10 cellular contexts compared by ENCODE assay signal in genomic region chr7:94396606-94397005, GRCh38. TPM values are rescaled to one million over a fixed set of nuclear protein-coding genes. Genes with fewer than 3 reads are reported as not detected.
DNase-seq lines count a peak whose midpoint lies in the region; ATAC-seq and TF ChIP-seq lines count a peak whose summit lies in the region.
"Had no signal": no experiment of that assay in that cellular context is flagged by ENCODE, and none has a peak within 500 bp of the region (broad histone marks: within the 10 kb centered on the region; RNA-seq: fewer than 3 reads in every experiment).

No MANE protein-coding gene starts in this region.

- H3K9me2 ChIP-seq in GM23248 (ENCODE audit: insufficient read depth), result no peaks in the 10 kb centered on the region

- H3K4me2 ChIP-seq in GM23248 (ENCODE audit: unreplicated experiment) (peak overlapping the region; percentile 98), neuronal stem cell (ENCODE audit: insufficient read depth, low read length, poor library complexity, severe bottlenecking) (no peak overlapping the region)

- peaks cover 5 to 26% of the 10 kb centered on the region in 2 donors for H3K27me3 Mint-ChIP-seq in stimulated activated naive B cell treated with anti-CD40 and anti-IgM and Interleukin-4, amounts not matched to agents 10 μg/mL and 1 μg/mL and 100 μg/mL, for 72 hours

- H3K4me1 Mint-ChIP-seq in stimulated activated naive B cell treated with anti-CD40 and anti-IgM and Interleukin-4, amounts not matched to agents 10 μg/mL and 1 μg/mL and 100 μg/mL, for 72 hours, result peaks cover 7 to 24% of the 10 kb centered on the region in 2 donors

- H3K36me3 Mint-ChIP-seq in stimulated activated naive B cell treated with anti-CD40 and anti-IgM and Interleukin-4, amounts not matched to agents 10 μg/mL and 1 μg/mL and 100 μg/mL, for 72 hours, result no peaks in the 10 kb centered on the region

- no peak overlapping the region for H3K23ac ChIP-seq in neuronal stem cell (ENCODE audit: low read depth, low read length, poor library complexity)

- TF ChIP-seq POLR2A in gastroesophageal sphincter (IDR thresholded peaks at IDR 0.05), result no peak

- TF ChIP-seq EP300 in gastroesophageal sphincter (IDR thresholded peaks at IDR 0.05), result no peak

- H3K9ac ChIP-seq in GM23248, result peak overlapping the region; percentile 100
- H3K9ac ChIP-seq in skeletal muscle tissue (ENCODE audit: low read depth in 1 of 3, low read length in 3 of 3), result peak overlapping the region in 1 of 3 donors; percentile 37
- H3K9ac ChIP-seq in neuronal stem cell (ENCODE audit: low read depth, low read length, poor library complexity), result no peak overlapping the region

- peak; percentile 22 for ATAC-seq in gastroesophageal sphincter
- no peak for ATAC-seq in stimulated activated naive B cell treated with anti-CD40 and anti-IgM and Interleukin-4, amounts not matched to agents 10 μg/mL and 1 μg/mL and 100 μg/mL, for 72 hours (replicated peaks)

- H3K4me1 ChIP-seq in GM23248 (ENCODE audit: insufficient read depth), result peaks cover 24% of the 10 kb centered on the region
- H3K4me1 ChIP-seq in SJSA1 (replicated peaks), result peaks cover 51% of the 10 kb centered on the region
- peaks cover 15 to 73% (median 20%) of the 10 kb centered on the region in 3 donors for H3K4me1 ChIP-seq in gastroesophageal sphincter
- H3K4me1 ChIP-seq in skeletal muscle tissue (ENCODE audit: control insufficient read depth in 3 of 3, insufficient read depth in 3 of 3, low read length in 3 of 3), result peaks cover 0 to 18% (median 0%) of the 10 kb centered on the region in 3 donors
- H3K4me1 ChIP-seq in neuronal stem cell (ENCODE audit: control insufficient read depth in 2 of 2, insufficient read depth in 1 of 2, low read depth in 1 of 2, low read length in 2 of 2), result peaks cover 14% of the 10 kb centered on the region in 2 donors

- H3K27ac ChIP-seq in GM23248 (peak overlapping the region; percentile 100), SJSA1 (peak overlapping the region; percentile 98), gastroesophageal sphincter (peak overlapping the region; percentile 86 to 94 (median 90)), skeletal muscle tissue (ENCODE audit: low read depth, low read length) (peak overlapping the region; percentile 81), neuronal stem cell (replicated peaks; ENCODE audit: low read length) (no peak overlapping the region)

- H3K14ac ChIP-seq in neuronal stem cell (ENCODE audit: low read length), result no peak overlapping the region

- no peak overlapping the region for H3K27ac Mint-ChIP-seq in stimulated activated naive B cell treated with anti-CD40 and anti-IgM and Interleukin-4, amounts not matched to agents 10 μg/mL and 1 μg/mL and 100 μg/mL, for 72 hours
- H3K27ac Mint-ChIP-seq: dendritic cell treated with granulocyte-macrophage colony-stimulating factor and Interleukin-4, amounts not matched to agents 40 ng/mL and 50 ng/mL, for 4 days had no signal

- DNase-seq in GM23248 (peak; percentile 81), SJSA1 (ENCODE audit: low read depth in 1 of 2, low spot score in 2 of 2) (no peak), neuronal stem cell (ENCODE audit: low spot score) (no peak), putamen (ENCODE audit: low spot score) (no peak), SHP77 treated with DMSO at 0.1 percent for 48 hours (lab: John Stamatoyannopoulos, UW) (no peak)
- DNase-seq in stimulated activated naive B cell treated with anti-CD40 and anti-IgM and Interleukin-4, amounts not matched to agents 10 μg/mL and 1 μg/mL and 100 μg/mL, for 72 hours, result no peak
- DNase-seq: NCI-H187 had no signal

- H3K36me3 ChIP-seq in GM23248 (ENCODE audit: low read depth) (peaks cover 66% of the 10 kb centered on the region), SJSA1 (peaks cover 67% of the 10 kb centered on the region), gastroesophageal sphincter (peaks cover 7 to 31% of the 10 kb centered on the region in 2 donors), skeletal muscle tissue (ENCODE audit: control insufficient read depth in 3 of 3, insufficient read depth in 3 of 3, low read length in 3 of 3) (no peaks in the 10 kb centered on the region), neuronal stem cell (replicated peaks in 1 of 2; ENCODE audit: control insufficient read depth in 2 of 2, insufficient read depth in 2 of 2, low read length in 2 of 2) (peaks cover 0 to 4% of the 10 kb centered on the region in 2 donors)

- no peak overlapping the region for H3K18ac ChIP-seq in neuronal stem cell (ENCODE audit: low read length)

- in situ Hi-C loops in GM23248 (cut with MboI), result loop anchor here (10.0 kb wide), 1 partner anchor 102 kb away; no protein-coding TSS in a partner anchor

- H2BK120ac ChIP-seq in neuronal stem cell (ENCODE audit: low read depth, low read length), result no peak overlapping the region

- peaks cover 85% of the 10 kb centered on the region for H3K79me2 ChIP-seq in GM23248 (ENCODE audit: insufficient read depth)

- no peaks in the 10 kb centered on the region for H3K9me3 Mint-ChIP-seq in stimulated activated naive B cell treated with anti-CD40 and anti-IgM and Interleukin-4, amounts not matched to agents 10 μg/mL and 1 μg/mL and 100 μg/mL, for 72 hours
- H3K9me3 Mint-ChIP-seq: dendritic cell treated with granulocyte-macrophage colony-stimulating factor and Interleukin-4, amounts not matched to agents 40 ng/mL and 50 ng/mL, for 4 days had no signal

- H3K9me3 ChIP-seq in GM23248 (ENCODE audit: low read depth), result no peaks in the 10 kb centered on the region
- H3K9me3 ChIP-seq in SJSA1 (replicated peaks), result no peaks in the 10 kb centered on the region
- H3K9me3 ChIP-seq in gastroesophageal sphincter, result no peaks in the 10 kb centered on the region
- H3K9me3 ChIP-seq in skeletal muscle tissue (ENCODE audit: control insufficient read depth in 3 of 3, low read length in 3 of 3), result no peaks in the 10 kb centered on the region
- H3K9me3 ChIP-seq in neuronal stem cell (replicated peaks in 1 of 2; ENCODE audit: control insufficient read depth in 2 of 2, insufficient read depth in 1 of 2, low read depth in 1 of 2, low read length in 2 of 2), result no peaks in the 10 kb centered on the region

- no peak overlapping the region for H2BK15ac ChIP-seq in neuronal stem cell (ENCODE audit: low read length)

- no peak overlapping the region for H2AFZ ChIP-seq in GM23248
- no peak overlapping the region for H2AFZ ChIP-seq in neuronal stem cell (ENCODE audit: low read length)

- no peak for TF ChIP-seq CTCF in gastroesophageal sphincter (IDR thresholded peaks at IDR 0.05)

- peaks cover 2% of the 10 kb centered on the region for H3K79me1 ChIP-seq in neuronal stem cell (ENCODE audit: low read depth, low read length)

- H3K4ac ChIP-seq in neuronal stem cell (ENCODE audit: low read length), result no peak overlapping the region

- H3K4me3 Mint-ChIP-seq in stimulated activated naive B cell treated with anti-CD40 and anti-IgM and Interleukin-4, amounts not matched to agents 10 μg/mL and 1 μg/mL and 100 μg/mL, for 72 hours, result no peak overlapping the region
- H3K4me3 Mint-ChIP-seq: dendritic cell treated with granulocyte-macrophage colony-stimulating factor and Interleukin-4, amounts not matched to agents 40 ng/mL and 50 ng/mL, for 4 days had no signal

- peak overlapping the region; percentile 99 for H3K4me3 ChIP-seq in GM23248
- H3K4me3 ChIP-seq in SJSA1, result peak overlapping the region; percentile 60
- peak overlapping the region; percentile 54 to 64 for H3K4me3 ChIP-seq in gastroesophageal sphincter
- H3K4me3 ChIP-seq in skeletal muscle tissue (ENCODE audit: low read length in 3 of 3), result peak overlapping the region; percentile 53 to 91 (median 75)
- H3K4me3 ChIP-seq in neuronal stem cell (ENCODE audit: low read length in 2 of 2), result peak overlapping the region in 1 of 2 donors; percentile 47

- no peak overlapping the region for H2AK5ac ChIP-seq in neuronal stem cell (ENCODE audit: low read depth, low read length)

- H4K91ac ChIP-seq in neuronal stem cell (ENCODE audit: low read depth, low read length, poor library complexity), result no peak overlapping the region

- no peak overlapping the region for H2BK12ac ChIP-seq in neuronal stem cell (ENCODE audit: low read length)

- no peaks in the 10 kb centered on the region for H3K27me3 ChIP-seq in GM23248 (replicated peaks; ENCODE audit: insufficient read depth)
- H3K27me3 ChIP-seq in SJSA1 (replicated peaks), result no peaks in the 10 kb centered on the region
- no peaks in the 10 kb centered on the region for H3K27me3 ChIP-seq in gastroesophageal sphincter
- H3K27me3 ChIP-seq in skeletal muscle tissue (ENCODE audit: control insufficient read depth in 3 of 3, insufficient read depth in 3 of 3, low read length in 3 of 3), result peaks cover 6 to 16% (median 12%) of the 10 kb centered on the region in 3 donors
- no peaks in the 10 kb centered on the region for H3K27me3 ChIP-seq in neuronal stem cell (ENCODE audit: control insufficient read depth in 3 of 3, insufficient read depth in 3 of 3, low read depth in 1 of 3, low read length in 3 of 3)

- H3F3A ChIP-seq in GM23248 (ENCODE audit: insufficient read depth), result peaks cover 79% of the 10 kb centered on the region

- WGBS in GM23248 (ENCODE audit: low coverage in 1 of 2, low lambda C conversion rate in 2 of 2, missing lambda C conversion rate in 2 of 2), 2 experiments, result 1 to 2% methylated on average over 4 of the region's 4 CpGs
- WGBS in gastroesophageal sphincter (ENCODE audit: low coverage in 1 of 2), 2 donors, result 12 to 16% methylated on average over 4 of the region's 4 CpGs
- no CpG with 5 or more reads among the region's 4 CpGs for WGBS in neuronal stem cell (ENCODE audit: extremely low coverage in 2 of 2, insufficient read length in 2 of 2, insufficient replicate concordance in 1 of 2), 2 donors

- H2BK5ac ChIP-seq in neuronal stem cell (ENCODE audit: low read length), result no peak overlapping the region

- H4K8ac ChIP-seq in neuronal stem cell (ENCODE audit: low read depth, low read length), result no peak overlapping the region

- H4K20me1 ChIP-seq in GM23248 (ENCODE audit: insufficient read depth), result no peaks in the 10 kb centered on the region

RNA-seq across cellular contexts. Expression of gene COL1A2, which starts 1.9 kb away (rescaled TPM):
- total RNA-seq in GM23248 (2014; rRNA removed; shearing (Covaris generic)), result 10,930 and 11,288 TPM in 2 replicates
- 9,779 and 9,902 TPM in 2 replicates for polyA plus RNA-seq in GM23248 (2016; fragmentation: Nextera tagmentation; extraction: Ambion mirVana)
- total RNA-seq in SJSA1 (2014; rRNA removed; shearing (Covaris generic)), result 2,203 and 4,473 TPM in 2 replicates
- total RNA-seq in gastroesophageal sphincter (100 to 1,000 TPM; 203 to 686 (median 311) TPM), skeletal muscle tissue (6,663 TPM)
- 40.8 TPM for polyA plus RNA-seq in neuronal stem cell (2013, experiment 1 of 2)
- polyA plus RNA-seq in neuronal stem cell (2013, experiment 2 of 2), result 39.1 TPM
